In the genomic region with DNA sequence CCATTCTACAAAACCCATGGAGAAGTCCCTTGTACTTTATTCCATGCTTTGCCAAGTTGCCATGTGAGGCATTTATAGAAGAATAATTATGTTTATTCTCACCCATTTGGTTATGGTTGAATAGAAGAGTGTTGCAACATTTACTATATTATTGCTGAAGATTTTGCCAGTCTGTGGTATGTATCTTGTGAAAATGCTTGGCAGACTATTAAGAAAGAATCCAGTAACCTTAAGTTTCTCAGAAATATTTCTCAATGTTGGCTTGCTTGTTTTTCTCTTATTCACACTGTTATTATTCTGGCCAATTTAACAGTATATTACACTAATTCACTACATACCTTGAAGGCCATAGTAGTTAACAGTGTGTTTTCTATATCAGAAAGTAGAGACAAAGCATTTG, we compare ENCODE assay signal across 12 cellular contexts.
A peak's percentile ranks its signal among the peaks of the same experiment; 100 is the strongest.
DNase-seq lines count a peak whose midpoint lies in the region; ATAC-seq and TF ChIP-seq lines count a peak whose summit lies in the region.
"Had no signal": no experiment of that assay in that cellular context is flagged by ENCODE, and none has a peak within 500 bp of the region (broad histone marks: within the 10 kb centered on the region; RNA-seq: fewer than 3 reads in every experiment).

No MANE protein-coding gene starts in this region.

- no peak for ATAC-seq in GM18498 (IDR thresholded peaks at IDR 0.05; ENCODE audit: unreplicated experiment)

- H3K9ac ChIP-seq in adipocyte (ENCODE audit: low read length): no peak overlapping the region

- H3K9me3 ChIP-seq in adipocyte (ENCODE audit: control insufficient read depth, low read length): no peaks in the 10 kb centered on the region
- H3K9me3 ChIP-seq in tibial nerve: no peaks in the 10 kb centered on the region
- H3K9me3 ChIP-seq: Caco-2 had no signal

- TF ChIP-seq POLR2A in tibial nerve (IDR thresholded peaks at IDR 0.05): no peak

- H3K27me3 ChIP-seq in adipocyte (replicated peaks; ENCODE audit: control insufficient read depth, insufficient read depth, low read length): no peaks in the 10 kb centered on the region
- H3K27me3 ChIP-seq in tibial nerve: no peaks in the 10 kb centered on the region

- peaks cover 16% of the 10 kb centered on the region for H3K4me1 ChIP-seq in adipocyte (ENCODE audit: control insufficient read depth, insufficient read depth, low read length)
- no peaks in the 10 kb centered on the region for H3K4me1 ChIP-seq in tibial nerve

- DNase-seq in AML-193 (lab: John Stamatoyannopoulos, UW): peak; percentile 81 to 83
- peak; percentile 6 for DNase-seq in GM04503 (ENCODE audit: low read depth)
- DNase-seq in adipocyte (ENCODE audit: low read depth): peak; percentile 41
- peak; percentile 58 for DNase-seq in fibroblast of pulmonary artery (ENCODE audit: low read depth)
- DNase-seq in amygdala (lab: John Stamatoyannopoulos, UW): no peak
- DNase-seq in tibial nerve (ENCODE audit: low spot score in 2 of 2): no peak
- DNase-seq in NCI-H2029 (lab: John Stamatoyannopoulos, UW): no peak
- DNase-seq: Caco-2; CD8-positive, alpha-beta memory T cell; DND-41; HCEC 1CT had no signal

- no peak overlapping the region for H3K27ac ChIP-seq in tibial nerve

- TF ChIP-seq EP300 in tibial nerve (IDR thresholded peaks at IDR 0.05): no peak

- H3K4me3 ChIP-seq in adipocyte (ENCODE audit: low read length) (peak overlapping the region; percentile 6), fibroblast of pulmonary artery (replicated peaks; ENCODE audit: low read depth, low read length) (no peak overlapping the region), tibial nerve (no peak overlapping the region)

- H3K36me3 ChIP-seq in adipocyte (ENCODE audit: control insufficient read depth, insufficient read depth, low read length, severe bottlenecking): no peaks in the 10 kb centered on the region
- H3K36me3 ChIP-seq in tibial nerve: no peaks in the 10 kb centered on the region

- TF ChIP-seq CTCF in fibroblast of pulmonary artery (IDR thresholded peaks at IDR 0.05; ENCODE audit: low read length, missing control alignments) (no peak), tibial nerve (IDR thresholded peaks at IDR 0.05) (no peak)

Comparison
In these comparisons a context has a peak if more than half of its experiments do, and no peak if none do; other contexts are left out.
1. DNase-seq: peak in AML-193 (2 of 2), GM04503 (single experiment), adipocyte (single experiment) and fibroblast of pulmonary artery (single experiment); none in amygdala (0 of 56), tibial nerve (0 of 2) and NCI-H2029 (single experiment).